In the genomic region with DNA sequence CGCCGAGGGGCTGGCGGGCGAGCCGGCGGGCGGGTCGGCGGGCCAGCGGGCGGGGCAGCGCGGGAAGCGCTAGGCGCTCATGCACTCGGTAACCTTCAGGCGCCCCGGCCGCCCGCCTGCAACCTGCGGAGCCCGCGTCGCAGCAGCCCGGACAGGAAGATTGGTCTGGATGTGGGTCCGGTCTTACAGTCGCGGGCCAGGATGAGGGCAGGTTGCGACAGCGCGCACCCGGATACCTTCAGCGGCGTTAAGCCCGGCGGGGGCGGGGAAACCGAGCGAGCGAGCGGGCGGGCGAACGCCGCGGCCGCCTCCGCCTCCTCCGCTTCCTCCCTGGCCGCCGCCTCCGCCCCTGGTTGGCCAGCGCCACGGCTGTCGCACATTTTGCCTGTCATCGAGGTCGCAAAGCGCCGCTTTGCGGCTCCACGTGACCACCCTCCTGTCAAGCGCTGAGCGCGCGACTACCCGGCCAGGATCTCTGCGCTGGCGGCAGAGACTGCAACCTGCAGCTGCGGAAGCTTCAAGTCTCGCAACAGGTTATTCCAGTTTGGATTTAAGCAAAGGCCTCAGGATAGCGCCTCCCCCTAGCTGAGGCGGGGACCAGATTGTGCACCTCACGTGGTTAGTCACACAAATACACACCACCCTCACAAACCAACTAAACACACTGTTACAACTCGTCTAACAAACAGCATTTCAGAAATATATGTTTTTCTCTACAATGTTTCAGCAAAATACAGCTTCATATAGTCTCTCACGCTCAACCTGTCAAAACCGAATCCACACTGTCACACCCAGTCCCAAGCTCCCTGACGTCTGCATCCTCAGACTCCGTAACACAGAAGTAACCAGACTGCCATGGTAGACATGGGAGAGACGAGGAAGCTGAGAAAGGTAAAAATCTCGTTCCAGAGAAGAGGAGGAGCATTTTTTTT, we compare ENCODE assay signal across 8 cellular contexts. TPM values are rescaled to one million over a fixed set of nuclear protein-coding genes. Genes with fewer than 3 reads are reported as not detected.
DNase-seq lines count a peak whose midpoint lies in the region; ATAC-seq and TF ChIP-seq lines count a peak whose summit lies in the region.

Gene FAF1 (minus strand): TSS at position 355 of the 932 bp plus-strand sequence. CDS start 456 bp downstream, outside the sequence.

- H3K4me2 ChIP-seq in GM23338 = peak within 1 kb of the TSS; percentile 99

- no peaks in the 10 kb centered on the region for H3K9me2 ChIP-seq in GM23338 (ENCODE audit: insufficient read depth)

- peaks cover 43% of the 10 kb centered on the region for H3K79me2 ChIP-seq in GM23338 (replicated peaks; ENCODE audit: insufficient read depth)

- H3K27me3 Mint-ChIP-seq in GM23338 (ENCODE audit: insufficient read depth, low read depth, poor library complexity) = peaks cover 9% of the 10 kb centered on the region
- H3K27me3 Mint-ChIP-seq in nephron (ENCODE audit: low read depth) = peaks cover 12% of the 10 kb centered on the region
- H3K27me3 Mint-ChIP-seq in stimulated activated naive CD8-positive, alpha-beta T cell treated with anti-CD3 and anti-CD28 coated beads, Interleukin-15, Interleukin-2, amounts not matched to agents 100 ng/mL and 50 ng/mL, for 24 hours = no peaks in the 10 kb centered on the region

- H3K36me3 Mint-ChIP-seq in GM23338 (ENCODE audit: low read depth) (no peaks in the 10 kb centered on the region), nephron (ENCODE audit: low read depth) (no peaks in the 10 kb centered on the region)
- H3K36me3 Mint-ChIP-seq in stimulated activated naive CD8-positive, alpha-beta T cell treated with anti-CD3 and anti-CD28 coated beads, Interleukin-15, Interleukin-2, amounts not matched to agents 100 ng/mL and 50 ng/mL, for 24 hours (ENCODE audit: low read depth) = no peaks in the 10 kb centered on the region

- H3K4me3 Mint-ChIP-seq in GM23338 (peak within 1 kb of the TSS; percentile 91), nephron (peak within 1 kb of the TSS; percentile 82 to 95 (median 91))
- H3K4me3 Mint-ChIP-seq in stimulated activated naive CD8-positive, alpha-beta T cell treated with anti-CD3 and anti-CD28 coated beads, Interleukin-15, Interleukin-2, amounts not matched to agents 100 ng/mL and 50 ng/mL, for 24 hours = peak within 1 kb of the TSS; percentile 96

- H3K4me3 ChIP-seq in GM23338 (peak within 1 kb of the TSS; percentile 98), RWPE2 (ENCODE audit: severe bottlenecking) (peak within 1 kb of the TSS; percentile 57), fibroblast of the aortic adventitia (ENCODE audit: low read depth, low read length) (peak within 1 kb of the TSS; percentile 93)

- H3F3A ChIP-seq in GM23338 (replicated peaks; ENCODE audit: low read depth) = peaks cover 3% of the 10 kb centered on the region

- no peaks in the 10 kb centered on the region for H3K9me3 Mint-ChIP-seq in GM23338
- H3K9me3 Mint-ChIP-seq in nephron = no peaks in the 10 kb centered on the region
- H3K9me3 Mint-ChIP-seq in stimulated activated naive CD8-positive, alpha-beta T cell treated with anti-CD3 and anti-CD28 coated beads, Interleukin-15, Interleukin-2, amounts not matched to agents 100 ng/mL and 50 ng/mL, for 24 hours = no peaks in the 10 kb centered on the region

- peaks cover 12% of the 10 kb centered on the region for H3K4me1 Mint-ChIP-seq in GM23338
- H3K4me1 Mint-ChIP-seq in nephron = peaks cover 16% of the 10 kb centered on the region
- peaks cover 34% of the 10 kb centered on the region for H3K4me1 Mint-ChIP-seq in stimulated activated naive CD8-positive, alpha-beta T cell treated with anti-CD3 and anti-CD28 coated beads, Interleukin-15, Interleukin-2, amounts not matched to agents 100 ng/mL and 50 ng/mL, for 24 hours (ENCODE audit: low read depth)

- H2AFZ ChIP-seq in GM23338 = peak within 1 kb of the TSS; percentile 93

- H4K20me1 ChIP-seq in GM23338 (replicated peaks; ENCODE audit: insufficient read depth) = peaks cover 4% of the 10 kb centered on the region; the same call in 1 of the 2 replicates

- ATAC-seq in GM23338 (peak; percentile 96), RWPE2 (ENCODE audit: low read depth) (peak; percentile 89)

- peaks cover 14% of the 10 kb centered on the region for H3K27me3 ChIP-seq in GM23338 (ENCODE audit: insufficient read depth)
- H3K27me3 ChIP-seq in RWPE2 (ENCODE audit: insufficient read depth, poor library complexity, severe bottlenecking) = no peaks in the 10 kb centered on the region

- H3K36me3 ChIP-seq in GM23338 (ENCODE audit: insufficient read depth) (no peaks in the 10 kb centered on the region), RWPE2 (ENCODE audit: low read depth) (peaks cover 24% of the 10 kb centered on the region)

- TF ChIP-seq CTCF in GM23338 (conservative IDR thresholded peaks at IDR 0.05; ENCODE audit: low read depth in 2 of 2) (peak; percentile 21 to 38; a peak in 3 of 4 replicates), RWPE2 (IDR thresholded peaks at IDR 0.05; ENCODE audit: poor library complexity, severe bottlenecking) (peak; percentile 37), fibroblast of the aortic adventitia (IDR thresholded peaks at IDR 0.05; ENCODE audit: insufficient read depth, low read length) (peak; percentile 41), nephron (IDR thresholded peaks at IDR 0.05; ENCODE audit: unreplicated experiment in 3 of 3) (peak in 2 of 3 experiments; percentile 20 to 29)

- H3K4me1 ChIP-seq in GM23338 (ENCODE audit: insufficient read depth) (peaks cover 5% of the 10 kb centered on the region; the same call in 1 of the 2 replicates), RWPE2 (ENCODE audit: insufficient read depth, poor library complexity, severe bottlenecking) (peaks cover 16% of the 10 kb centered on the region)

- H3K27ac Mint-ChIP-seq in GM23338 (peak within 1 kb of the TSS; percentile 96), nephron (peak within 1 kb of the TSS; percentile 81 to 87 (median 83))
- H3K27ac Mint-ChIP-seq in stimulated activated naive CD8-positive, alpha-beta T cell treated with anti-CD3 and anti-CD28 coated beads, Interleukin-15, Interleukin-2, amounts not matched to agents 100 ng/mL and 50 ng/mL, for 24 hours = peak within 1 kb of the TSS; percentile 92

- H3K9me3 ChIP-seq in RWPE2 (ENCODE audit: severe bottlenecking) = no peaks in the 10 kb centered on the region

- DNase-seq in ELF-1 (ENCODE audit: low read depth, low spot score) = peak; percentile 99
- peak; percentile 99 for DNase-seq in GM23338 (ENCODE audit: low spot score)
- DNase-seq in LHCN-M2 (ENCODE audit: low read depth) = peak; percentile 95
- DNase-seq in RWPE2 (ENCODE audit: low spot score) = peak; percentile 95
- peak; percentile 98 for DNase-seq in activated effector memory CD4-positive, alpha-beta T cell treated with Interleukin-2 at 50 U/mL for 16 hours
- DNase-seq in fibroblast of the aortic adventitia (ENCODE audit: low read depth) = peak; percentile 95

- H3K27ac ChIP-seq in GM23338 (ENCODE audit: low read depth) (peak within 1 kb of the TSS; percentile 82; the same call in 1 of the 2 replicates), RWPE2 (ENCODE audit: poor library complexity, severe bottlenecking) (peak within 1 kb of the TSS; percentile 91)

TF ChIP-seq in GM23338, 12 proteins besides CTCF, POLR2A, EP300 and RAD21 (continues in another document):
- TF ChIP-seq EZH2 (IDR thresholded peaks at IDR 0.05; ENCODE audit: low read depth, unreplicated experiment) (no peak), STAT1 (IDR thresholded peaks at IDR 0.05; ENCODE audit: unreplicated experiment) (no peak), NANOG (IDR thresholded peaks at IDR 0.05; ENCODE audit: borderline replicate concordance) (no peak)
- TF ChIP-seq, protein P1, sequence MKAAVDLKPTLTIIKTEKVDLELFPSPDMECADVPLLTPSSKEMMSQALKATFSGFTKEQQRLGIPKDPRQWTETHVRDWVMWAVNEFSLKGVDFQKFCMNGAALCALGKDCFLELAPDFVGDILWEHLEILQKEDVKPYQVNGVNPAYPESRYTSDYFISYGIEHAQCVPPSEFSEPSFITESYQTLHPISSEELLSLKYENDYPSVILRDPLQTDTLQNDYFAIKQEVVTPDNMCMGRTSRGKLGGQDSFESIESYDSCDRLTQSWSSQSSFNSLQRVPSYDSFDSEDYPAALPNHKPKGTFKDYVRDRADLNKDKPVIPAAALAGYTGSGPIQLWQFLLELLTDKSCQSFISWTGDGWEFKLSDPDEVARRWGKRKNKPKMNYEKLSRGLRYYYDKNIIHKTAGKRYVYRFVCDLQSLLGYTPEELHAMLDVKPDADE (IDR thresholded peaks at IDR 0.05) = peak; percentile 88

RNA-seq across cellular contexts. Expression of gene FAF1, which starts in this region (rescaled TPM):
- 53.2 and 54.2 TPM in 2 replicates for total RNA-seq in GM23338 (2014; rRNA removed; shearing (Covaris generic))
- 19.8 and 24.1 TPM in 2 replicates for polyA plus RNA-seq in GM23338 (2016; fragmentation: Nextera tagmentation; extraction: Ambion mirVana)
- total RNA-seq in LHCN-M2 (2014; rRNA removed) = 65.6 and 71.9 TPM in 2 replicates
- polyA plus RNA-seq in LHCN-M2 (2012) = 36.9 TPM
- 93.8 and 100 TPM in 2 replicates for total RNA-seq in fibroblast of the aortic adventitia (ENCODE audit: low replicate concordance)

Comparison
In these comparisons a context has a peak if more than half of its experiments do, and no peak if none do; other contexts are left out.
1. Peak in every context shown above with its lines: DNase-seq, ATAC-seq, H3K4me3 ChIP-seq and H3K27ac ChIP-seq.